ENCODE assay signal across 32 cellular contexts in the genomic region with DNA sequence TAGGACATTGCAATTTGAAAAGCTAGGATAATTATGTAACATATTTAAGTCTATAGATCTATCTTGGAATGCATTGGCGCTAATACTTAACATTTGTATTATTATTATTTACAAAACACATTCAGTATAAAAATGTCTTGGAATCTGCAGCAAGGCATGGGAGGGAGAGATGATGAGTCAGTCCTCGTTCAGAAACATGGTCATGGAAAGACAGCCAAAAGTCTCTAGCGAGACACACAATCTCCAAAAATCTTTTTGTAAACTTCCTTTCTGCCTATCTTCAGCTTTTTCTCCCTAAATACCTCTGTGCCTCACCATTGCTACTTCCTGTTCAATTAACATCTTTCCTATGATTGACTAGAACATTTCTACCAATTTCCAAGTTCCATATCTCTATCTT.
DNase-seq lines count a peak whose midpoint lies in the region; ATAC-seq and TF ChIP-seq lines count a peak whose summit lies in the region.
"Had no signal": no experiment of that assay in that cellular context is flagged by ENCODE, and none has a peak within 500 bp of the region (broad histone marks: within the 10 kb centered on the region; RNA-seq: fewer than 3 reads in every experiment).

No MANE protein-coding gene starts in this region.

- H2AK5ac ChIP-seq in IMR-90 (ENCODE audit: low read depth, low read length), result no peak overlapping the region

- no peaks in the 10 kb centered on the region for H3K9me3 ChIP-seq in IMR-90 (ENCODE audit: control insufficient read depth, insufficient read depth, low read length)
- H3K9me3 ChIP-seq: adrenal gland, BLaER1, breast epithelium, heart left ventricle, lower lobe of right lung, neutrophil, right lobe of liver had no signal

- no peaks in the 10 kb centered on the region for H3K9me1 ChIP-seq in IMR-90 (ENCODE audit: insufficient read depth, low read length)

- no peak overlapping the region for H4K91ac ChIP-seq in IMR-90 (ENCODE audit: insufficient read depth, low read depth, low read length)

- H3K4me3 ChIP-seq in AG10803 (ENCODE audit: low read length), result no peak overlapping the region
- H3K4me3 ChIP-seq in IMR-90 (ENCODE audit: insufficient read depth, low read depth, low read length), result no peak overlapping the region
- H3K4me3 ChIP-seq in cardiac fibroblast (replicated peaks in 1 of 2; ENCODE audit: low read depth in 2 of 2, low read length in 2 of 2), result no peak overlapping the region
- H3K4me3 ChIP-seq: adrenal gland, BLaER1, breast epithelium, heart left ventricle, lower lobe of right lung, PC-9, right lobe of liver had no signal

- H2BK120ac ChIP-seq in IMR-90 (ENCODE audit: low read depth, low read length), result no peak overlapping the region

- no peak overlapping the region for H3K18ac ChIP-seq in IMR-90 (ENCODE audit: low read depth, low read length)

- no peak overlapping the region for H4K5ac ChIP-seq in IMR-90 (ENCODE audit: low read depth, low read length)

- H3K27me3 ChIP-seq in IMR-90 (ENCODE audit: control insufficient read depth, insufficient read depth, low read length), result no peaks in the 10 kb centered on the region; the same call in 1 of the 2 replicates
- H3K27me3 ChIP-seq: adrenal gland, BLaER1, breast epithelium, heart left ventricle, neutrophil, right lobe of liver had no signal

- TF ChIP-seq CTCF in AG10803 (conservative IDR thresholded peaks at IDR 0.05; ENCODE audit: low read length) (no peak), IMR-90 (conservative IDR thresholded peaks at IDR 0.05; ENCODE audit: low read depth, low read length) (no peak), cardiac fibroblast (IDR thresholded peaks at IDR 0.05; ENCODE audit: low read depth, low read length) (no peak)

- ATAC-seq in IMR-90 (ENCODE audit: low read depth) (peak; percentile 79), HG03342 (IDR thresholded peaks at IDR 0.05; ENCODE audit: unreplicated experiment) (no peak), HG03378 (IDR thresholded peaks at IDR 0.05; ENCODE audit: unreplicated experiment) (no peak)
- ATAC-seq: heart left ventricle; lower lobe of right lung; naive thymus-derived CD4-positive, alpha-beta T cell; right lobe of liver; Right ventricle myocardium inferior; stimulated activated effector memory CD8-positive, alpha-beta T cell treated with anti-CD3 and anti-CD28 coated beads, Interleukin-12 subunit alpha, Interleukin-12 subunit beta, amount 100 ng/mL, for 72 hours; T-helper 17 cell had no signal

- H4K20me1 ChIP-seq in IMR-90 (ENCODE audit: insufficient read depth, low read length), result no peaks in the 10 kb centered on the region
- H4K20me1 ChIP-seq: BLaER1 had no signal

- POLR2A ChIA-PET in IMR-90 (lab: Charles Lee; ENCODE audit: unreplicated experiment), result no interaction called here

- no peak overlapping the region for H3K14ac ChIP-seq in IMR-90 (replicated peaks; ENCODE audit: low read depth, low read length)

- TF ChIP-seq POLR2A in IMR-90 (IDR thresholded peaks at IDR 0.05; ENCODE audit: low read depth, low read length), result no peak

- no TSS peak for BruUV-seq in IMR-90 (replicated peaks; lab: Mats Ljungman, UMichigan)

- WGBS in IMR-90 (ENCODE audit: extremely low coverage in 2 of 2, insufficient read length in 1 of 2), 2 experiments, result no CpG with 5 or more reads among the region's 3 CpGs

- H2BK5ac ChIP-seq in IMR-90 (ENCODE audit: low read depth, low read length, poor library complexity, severe bottlenecking), result no peak overlapping the region

- H3K27ac Mint-ChIP-seq in activated CD4-positive, alpha-beta T cell treated with anti-CD3 and anti-CD28 coated beads, Interleukin-2, amount 10 ng/mL, durations not matched to agents 24 days and 14 days, result no peak overlapping the region
- H3K27ac Mint-ChIP-seq: activated CD4-positive, alpha-beta memory T cell treated with anti-CD3 and anti-CD28 coated beads for 36 hours; activated naive CD4-positive, alpha-beta T cell treated with anti-CD3 and anti-CD28 coated beads for 36 hours; activated T-helper 1 cell treated with anti-CD3 and anti-CD28 coated beads, Interleukin-12 subunit alpha, Interleukin-12 subunit beta, Interleukin-2, Interleukin-4 antibody, amounts not matched to agents 30 ng/mL and 10 ng/mL and 1 ng/mL, durations not matched to agents 14 hours and 24 hours and 36 hours; HFFc6; naive thymus-derived CD4-positive, alpha-beta T cell; progenitor cell of endocrine pancreas; stimulated activated effector memory CD8-positive, alpha-beta T cell treated with anti-CD3 and anti-CD28 coated beads, Interleukin-12 subunit alpha, Interleukin-12 subunit beta, amount 100 ng/mL, for 72 hours; T-helper 17 cell had no signal

- intact Hi-C loops in IMR-90 (cut with micrococcal nuclease), result no loop called here
- intact Hi-C loops in activated CD4-positive, alpha-beta T cell treated with anti-CD3 and anti-CD28 coated beads, Interleukin-2, amount 10 ng/mL, durations not matched to agents 24 days and 14 days (cut with micrococcal nuclease), result no loop called here

- DNase-seq in AG10803 (ENCODE audit: low read depth) (peak; percentile 2), IMR-90 (peak; percentile 58), cardiac fibroblast (ENCODE audit: low read depth in 2 of 2) (peak; percentile 30 to 40), hepatic stellate cell (ENCODE audit: low spot score) (peak; percentile 21), DMS 273 treated with DMSO at 0.1 percent for 48 hours (lab: John Stamatoyannopoulos, UW) (no peak)
- no peak for DNase-seq in activated CD4-positive, alpha-beta T cell treated with anti-CD3 and anti-CD28 coated beads, Interleukin-2, amount 10 ng/mL, durations not matched to agents 24 days and 14 days
- DNase-seq: activated CD4-positive, alpha-beta memory T cell treated with anti-CD3 and anti-CD28 coated beads for 36 hours; activated CD4-positive, CD25-positive, alpha-beta regulatory T cell; activated CD8-positive, alpha-beta memory T cell treated with anti-CD3 and anti-CD28 coated beads, Interleukin-2, amount 50 U/mL, for 4 hours; activated naive CD4-positive, alpha-beta T cell treated with anti-CD3 and anti-CD28 coated beads for 36 hours; adrenal gland; foreskin melanocyte; heart left ventricle; HFFc6; lower lobe of right lung; naive thymus-derived CD4-positive, alpha-beta T cell; NCI-H2029 treated with DMSO at 0.1 percent for 48 hours; NCI-H526 treated with DMSO at 0.1 percent for 48 hours; PC-9; right lobe of liver; substantia nigra; T-helper 17 cell; trophoblast cell had no signal

- H4K8ac ChIP-seq in IMR-90 (ENCODE audit: low read depth in 2 of 2, low read length in 2 of 2), result no peak overlapping the region

- H3K36me3 Mint-ChIP-seq in activated CD4-positive, alpha-beta T cell treated with anti-CD3 and anti-CD28 coated beads, Interleukin-2, amount 10 ng/mL, durations not matched to agents 24 days and 14 days (ENCODE audit: low read depth), result no peaks in the 10 kb centered on the region
- H3K36me3 Mint-ChIP-seq: activated CD4-positive, alpha-beta memory T cell treated with anti-CD3 and anti-CD28 coated beads for 36 hours; naive thymus-derived CD4-positive, alpha-beta T cell; stimulated activated effector memory CD8-positive, alpha-beta T cell treated with anti-CD3 and anti-CD28 coated beads, Interleukin-12 subunit alpha, Interleukin-12 subunit beta, amount 100 ng/mL, for 72 hours had no signal

- H3K27me3 Mint-ChIP-seq in activated CD4-positive, alpha-beta T cell treated with anti-CD3 and anti-CD28 coated beads, Interleukin-2, amount 10 ng/mL, durations not matched to agents 24 days and 14 days, result no peaks in the 10 kb centered on the region
- H3K27me3 Mint-ChIP-seq: activated CD4-positive, alpha-beta memory T cell treated with anti-CD3 and anti-CD28 coated beads for 36 hours; progenitor cell of endocrine pancreas; T-helper 17 cell had no signal

- no peaks in the 10 kb centered on the region for H3K36me3 ChIP-seq in IMR-90 (ENCODE audit: control insufficient read depth, insufficient read depth, low read length)
- H3K36me3 ChIP-seq: adrenal gland, BLaER1, breast epithelium, heart left ventricle, lower lobe of right lung, neutrophil, right lobe of liver had no signal

- no peak overlapping the region for H2BK15ac ChIP-seq in IMR-90 (ENCODE audit: low read depth, low read length)

- H3K23ac ChIP-seq in IMR-90 (ENCODE audit: low read depth, low read length), result no peak overlapping the region

- no peaks in the 10 kb centered on the region for H3K4me1 Mint-ChIP-seq in activated CD4-positive, alpha-beta T cell treated with anti-CD3 and anti-CD28 coated beads, Interleukin-2, amount 10 ng/mL, durations not matched to agents 24 days and 14 days
- H3K4me1 Mint-ChIP-seq: naive thymus-derived CD4-positive, alpha-beta T cell; stimulated activated effector memory CD8-positive, alpha-beta T cell treated with anti-CD3 and anti-CD28 coated beads, Interleukin-12 subunit alpha, Interleukin-12 subunit beta, amount 100 ng/mL, for 72 hours; T-helper 17 cell had no signal

- H3K4me1 ChIP-seq in IMR-90 (ENCODE audit: control insufficient read depth, insufficient read depth, low read length), result no peaks in the 10 kb centered on the region
- H3K4me1 ChIP-seq: adrenal gland, BLaER1, breast epithelium, heart left ventricle, lower lobe of right lung, right lobe of liver had no signal

- H3K9me3 Mint-ChIP-seq in activated CD4-positive, alpha-beta T cell treated with anti-CD3 and anti-CD28 coated beads, Interleukin-2, amount 10 ng/mL, durations not matched to agents 24 days and 14 days, result no peaks in the 10 kb centered on the region
- H3K9me3 Mint-ChIP-seq: activated naive CD4-positive, alpha-beta T cell treated with anti-CD3 and anti-CD28 coated beads for 36 hours; activated T-helper 1 cell treated with anti-CD3 and anti-CD28 coated beads, Interleukin-12 subunit alpha, Interleukin-12 subunit beta, Interleukin-2, Interleukin-4 antibody, amounts not matched to agents 30 ng/mL and 10 ng/mL and 1 ng/mL, durations not matched to agents 14 hours and 24 hours and 36 hours; HFFc6 had no signal

- in situ Hi-C loops in IMR-90 (cut with MboI; ENCODE audit: low sequenced_read_pairs), result no loop called here

- CTCF ChIA-PET in IMR-90 (lab: Yijun Ruan, JAX), result no interaction called here

- no peak overlapping the region for H3K56ac ChIP-seq in IMR-90 (ENCODE audit: extremely low read depth, insufficient read depth, low read length)

- H3K9ac ChIP-seq in IMR-90 (ENCODE audit: low read depth, low read length), result no peak overlapping the region
- H3K9ac ChIP-seq: BLaER1 had no signal

- TF ChIP-seq RAD21 in IMR-90 (IDR thresholded peaks at IDR 0.05; ENCODE audit: low read length), result no peak

- no peak overlapping the region for H2BK20ac ChIP-seq in IMR-90 (ENCODE audit: low read depth, low read length)

- no peak overlapping the region for H3K4ac ChIP-seq in IMR-90 (ENCODE audit: low read depth, low read length)

- no peak overlapping the region for H3K4me3 Mint-ChIP-seq in activated CD4-positive, alpha-beta T cell treated with anti-CD3 and anti-CD28 coated beads, Interleukin-2, amount 10 ng/mL, durations not matched to agents 24 days and 14 days
- H3K4me3 Mint-ChIP-seq: activated CD4-positive, alpha-beta memory T cell treated with anti-CD3 and anti-CD28 coated beads for 36 hours; activated naive CD4-positive, alpha-beta T cell treated with anti-CD3 and anti-CD28 coated beads for 36 hours; activated T-helper 1 cell treated with anti-CD3 and anti-CD28 coated beads, Interleukin-12 subunit alpha, Interleukin-12 subunit beta, Interleukin-2, Interleukin-4 antibody, amounts not matched to agents 30 ng/mL and 10 ng/mL and 1 ng/mL, durations not matched to agents 14 hours and 24 hours and 36 hours; HFFc6; naive thymus-derived CD4-positive, alpha-beta T cell; stimulated activated effector memory CD8-positive, alpha-beta T cell treated with anti-CD3 and anti-CD28 coated beads, Interleukin-12 subunit alpha, Interleukin-12 subunit beta, amount 100 ng/mL, for 72 hours; T-helper 17 cell had no signal

- no peak overlapping the region for H2AK9ac ChIP-seq in IMR-90 (replicated peaks; ENCODE audit: low read depth, low read length, poor library complexity)

- no peak overlapping the region for H2AFZ ChIP-seq in IMR-90 (replicated peaks; ENCODE audit: low read length, poor library complexity)
- H2AFZ ChIP-seq: PC-9 had no signal

- H3K79me1 ChIP-seq in IMR-90 (ENCODE audit: low read depth in 1 of 2, low read length in 2 of 2), result no peaks in the 10 kb centered on the region

- no peak overlapping the region for H3K4me2 ChIP-seq in IMR-90 (ENCODE audit: low read depth, low read length)
- H3K4me2 ChIP-seq: BLaER1, PC-9 had no signal

- H3K27ac ChIP-seq in IMR-90 (ENCODE audit: insufficient read depth, low read length), result no peak overlapping the region
- H3K27ac ChIP-seq: adrenal gland, BLaER1, breast epithelium, heart left ventricle, lower lobe of right lung, neutrophil, PC-9, right lobe of liver had no signal

- dilution Hi-C loops in IMR-90 (cut with HindIII; ENCODE audit: low sequenced_read_pairs, unreplicated experiment), result no loop called here

Comparison
In these comparisons a context has a peak if more than half of its experiments do, and no peak if none do; other contexts are left out.
1. DNase-seq: peak in AG10803 (single experiment), IMR-90 (single experiment), cardiac fibroblast (2 of 2) and hepatic stellate cell (single experiment); none in DMS 273 treated with DMSO at 0.1 percent for 48 hours (single experiment) and activated CD4-positive, alpha-beta T cell treated with anti-CD3 and anti-CD28 coated beads, Interleukin-2, amount 10 ng/mL, durations not matched to agents 24 days and 14 days (single experiment).